ENCODE assay signal across 8 cellular contexts in the genomic region with DNA sequence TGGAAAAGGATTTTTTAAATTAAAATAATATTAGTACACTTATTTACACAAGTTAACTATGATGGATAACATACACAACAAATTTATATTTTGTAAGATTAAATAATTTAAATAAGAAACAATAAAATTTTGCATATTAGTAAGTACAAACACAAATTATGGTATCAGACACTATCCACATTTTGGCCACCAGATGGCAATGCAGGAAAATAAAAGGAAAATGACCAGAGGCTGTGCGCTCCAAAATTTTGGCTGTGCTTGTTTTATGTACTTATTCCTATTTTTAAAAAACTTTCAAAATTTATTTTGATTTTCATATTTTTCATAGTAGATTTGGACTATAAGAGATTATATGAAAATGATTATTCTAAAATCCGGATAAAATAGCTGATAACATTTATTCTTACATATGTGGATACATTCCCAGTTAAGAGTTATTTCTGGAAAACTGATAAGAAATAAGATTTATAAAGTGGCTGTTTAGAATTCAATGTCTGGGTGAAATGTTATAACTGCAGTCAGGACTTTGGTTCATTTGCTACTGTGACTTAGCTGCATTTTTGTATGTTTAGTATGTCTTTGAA.
DNase-seq lines count a peak whose midpoint lies in the region; ATAC-seq and TF ChIP-seq lines count a peak whose summit lies in the region.

No MANE protein-coding gene starts in this region.

- H3K27me3 Mint-ChIP-seq in CD14-positive monocyte (ENCODE audit: low read depth in 3 of 3) = peaks cover 0 to 5% (median 0%) of the 10 kb centered on the region in 3 donors
- H3K27me3 Mint-ChIP-seq in stimulated activated memory B cell treated with anti-CD40 and anti-IgM and Interleukin-4, amounts not matched to agents 10 μg/mL and 1 μg/mL and 100 μg/mL, for 72 hours = no peaks in the 10 kb centered on the region

- H3K27me3 ChIP-seq in OCI-LY1 (ENCODE audit: insufficient read depth, low read length) = no peaks in the 10 kb centered on the region

- intact Hi-C loops in CD14-positive monocyte (cut with micrococcal nuclease) = loop anchor here (10.0 kb wide), 1 partner anchor 560 kb away; no protein-coding TSS in a partner anchor

- no peaks in the 10 kb centered on the region for H3K9me2 ChIP-seq in OCI-LY1 (ENCODE audit: low read depth, low read length)

- H3K4me2 ChIP-seq in OCI-LY1 (ENCODE audit: low read length) = no peak overlapping the region

- H3K4me3 ChIP-seq in Jurkat, Clone E6-1 (ENCODE audit: low read length) = no peak overlapping the region
- H3K4me3 ChIP-seq in OCI-LY1 (ENCODE audit: low read depth, low read length, poor library complexity, severe bottlenecking) = no peak overlapping the region

- no peaks in the 10 kb centered on the region for H3K9me3 ChIP-seq in OCI-LY1 (ENCODE audit: low read length)

- no peak overlapping the region for H2AFZ ChIP-seq in OCI-LY1 (ENCODE audit: low read length)

- no peak for DNase-seq in CD14-positive monocyte (ENCODE audit: low spot score)
- DNase-seq in Jurkat, Clone E6-1 (ENCODE audit: low read depth, low spot score) = peak; percentile 21
- DNase-seq in dermis blood vessel endothelial cell = peak; percentile 79
- DNase-seq in myocyte (ENCODE audit: low read depth) = peak; percentile 82

- ATAC-seq in GM19043 (IDR thresholded peaks at IDR 0.05; ENCODE audit: low read depth, unreplicated experiment) = peak; percentile 51
- ATAC-seq in stimulated activated memory B cell treated with anti-CD40 and anti-IgM and Interleukin-4, amounts not matched to agents 10 μg/mL and 1 μg/mL and 100 μg/mL, for 72 hours = no peak
- no peak for ATAC-seq in HG03571 (IDR thresholded peaks at IDR 0.05; ENCODE audit: unreplicated experiment)

- no peaks in the 10 kb centered on the region for H3K36me3 Mint-ChIP-seq in CD14-positive monocyte
- no peaks in the 10 kb centered on the region for H3K36me3 Mint-ChIP-seq in stimulated activated memory B cell treated with anti-CD40 and anti-IgM and Interleukin-4, amounts not matched to agents 10 μg/mL and 1 μg/mL and 100 μg/mL, for 72 hours

- no peaks in the 10 kb centered on the region for H3K4me1 ChIP-seq in OCI-LY1 (ENCODE audit: insufficient read depth, low read length, severe bottlenecking)

- H3F3A ChIP-seq in OCI-LY1 (ENCODE audit: insufficient read depth, low read length) = no peaks in the 10 kb centered on the region

- no peaks in the 10 kb centered on the region for H4K20me1 ChIP-seq in OCI-LY1 (ENCODE audit: insufficient read depth, low read length)

- no peaks in the 10 kb centered on the region for H3K36me3 ChIP-seq in OCI-LY1 (ENCODE audit: insufficient read depth, low read length)

- H3K4me3 Mint-ChIP-seq in CD14-positive monocyte = no peak overlapping the region
- no peak overlapping the region for H3K4me3 Mint-ChIP-seq in stimulated activated memory B cell treated with anti-CD40 and anti-IgM and Interleukin-4, amounts not matched to agents 10 μg/mL and 1 μg/mL and 100 μg/mL, for 72 hours

- no peaks in the 10 kb centered on the region for H3K79me2 ChIP-seq in OCI-LY1 (ENCODE audit: insufficient read depth, low read length)

- TF ChIP-seq CTCF in CD14-positive monocyte (IDR thresholded peaks at IDR 0.05) = peak; percentile 80
- peak; percentile 64 for TF ChIP-seq CTCF in OCI-LY1 (IDR thresholded peaks at IDR 0.05; ENCODE audit: low read length)

- no peak overlapping the region for H3K27ac Mint-ChIP-seq in CD14-positive monocyte
- H3K27ac Mint-ChIP-seq in stimulated activated memory B cell treated with anti-CD40 and anti-IgM and Interleukin-4, amounts not matched to agents 10 μg/mL and 1 μg/mL and 100 μg/mL, for 72 hours = no peak overlapping the region

- H3K27ac ChIP-seq in OCI-LY1 (ENCODE audit: low read depth, low read length, poor library complexity, severe bottlenecking) = no peak overlapping the region

- no peaks in the 10 kb centered on the region for H3K9me3 Mint-ChIP-seq in CD14-positive monocyte
- no peaks in the 10 kb centered on the region for H3K9me3 Mint-ChIP-seq in stimulated activated memory B cell treated with anti-CD40 and anti-IgM and Interleukin-4, amounts not matched to agents 10 μg/mL and 1 μg/mL and 100 μg/mL, for 72 hours

- H3K4me1 Mint-ChIP-seq in CD14-positive monocyte = no peaks in the 10 kb centered on the region
- no peaks in the 10 kb centered on the region for H3K4me1 Mint-ChIP-seq in stimulated activated memory B cell treated with anti-CD40 and anti-IgM and Interleukin-4, amounts not matched to agents 10 μg/mL and 1 μg/mL and 100 μg/mL, for 72 hours

- no peak overlapping the region for H3K9ac ChIP-seq in OCI-LY1 (ENCODE audit: low read length)
